10 cellular contexts compared by ENCODE assay signal in the genomic region with DNA sequence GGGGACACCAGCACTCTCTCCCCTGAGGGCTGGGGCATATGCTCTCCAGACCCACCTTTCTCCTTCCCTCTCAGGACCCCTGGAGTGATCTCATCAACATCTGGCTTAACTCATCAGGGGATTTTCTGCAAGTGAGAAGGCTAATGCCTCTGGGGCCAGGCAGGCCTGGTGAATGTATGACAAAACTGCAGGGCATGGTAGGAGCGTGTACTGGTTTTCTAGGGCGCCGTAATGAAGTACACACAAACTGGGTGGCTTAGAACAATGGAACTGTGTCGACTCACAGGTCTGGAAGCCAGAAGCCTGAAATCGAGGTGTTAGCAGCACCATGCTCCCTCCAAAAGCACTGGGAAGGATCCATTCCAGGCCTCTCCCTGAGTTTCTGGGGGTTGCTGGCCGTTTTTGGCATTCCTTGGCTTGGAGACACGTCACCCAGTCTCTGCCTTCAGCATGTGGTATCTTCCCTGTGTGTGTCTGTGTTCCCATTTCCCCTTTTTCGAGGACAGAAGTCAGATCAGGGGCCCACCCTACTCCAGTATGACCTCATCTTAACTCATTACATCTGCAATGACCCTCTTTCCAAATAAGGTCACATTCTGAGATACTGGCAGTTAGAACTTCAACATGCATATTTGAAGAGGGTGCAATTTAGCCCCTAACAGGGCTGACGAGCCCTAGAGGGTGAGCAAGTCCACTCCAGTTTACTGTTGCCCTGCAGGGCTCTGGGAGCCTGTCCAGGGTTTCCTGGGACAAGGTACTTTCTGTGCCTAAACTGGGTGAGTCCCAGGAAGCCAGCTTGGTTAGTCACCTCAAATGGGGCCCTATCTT. TPM values are rescaled to one million over a fixed set of nuclear protein-coding genes. Genes with fewer than 3 reads are reported as not detected.
DNase-seq lines count a peak whose midpoint lies in the region; ATAC-seq and TF ChIP-seq lines count a peak whose summit lies in the region.
"Had no signal": no experiment of that assay in that cellular context is flagged by ENCODE, and none has a peak within 500 bp of the region (broad histone marks: within the 10 kb centered on the region; RNA-seq: fewer than 3 reads in every experiment).

No MANE protein-coding gene starts in this region.

- no peaks in the 10 kb centered on the region for H3K9me2 ChIP-seq in SK-N-SH

- CTCF ChIA-PET in SK-N-SH (lab: Yijun Ruan, JAX), result no interaction called here

- H4K20me1 ChIP-seq in SK-N-SH (ENCODE audit: insufficient read depth), result no peaks in the 10 kb centered on the region

- no peak for TF ChIP-seq POLR2A in spleen (IDR thresholded peaks at IDR 0.05)

- TF ChIP-seq RAD21 in SK-N-SH (IDR thresholded peaks at IDR 0.05; ENCODE audit: low read length), result no peak

- intact Hi-C loops in spleen (cut with DNase I; ENCODE audit: low total_unique reads), result no loop called here

- H3K4me3 ChIP-seq in SK-N-SH (ENCODE audit: low read depth in 2 of 2, low read length in 1 of 2), result no peak overlapping the region
- H3K4me3 ChIP-seq in spleen, result no peak overlapping the region
- H3K4me3 ChIP-seq: body of pancreas had no signal

- no peaks in the 10 kb centered on the region for H3K9me3 ChIP-seq in SK-N-SH
- no peaks in the 10 kb centered on the region for H3K9me3 ChIP-seq in spleen
- H3K9me3 ChIP-seq: body of pancreas had no signal

- H3K79me2 ChIP-seq in SK-N-SH (ENCODE audit: insufficient read depth), result no peaks in the 10 kb centered on the region

- no peak overlapping the region for H2AFZ ChIP-seq in SK-N-SH (ENCODE audit: low read depth)

- DNase-seq in SK-N-SH (peak; percentile 55), SKM-1 treated with dmso at 0.1 percent for 144 hours (lab: John Stamatoyannopoulos, UW; ENCODE audit: unreplicated experiment) (peak; percentile 84), glomerular visceral epithelial cell (ENCODE audit: extremely low spot score) (peak; percentile 20), spleen (no peak), activated gamma-delta T cell (lab: John Stamatoyannopoulos, UW) (no peak), DMS53 treated with DMSO at 0.1 percent for 48 hours (lab: John Stamatoyannopoulos, UW; ENCODE audit: unreplicated experiment) (no peak), NCI-H2196 treated with DMSO at 0.1 percent for 48 hours (lab: John Stamatoyannopoulos, UW; ENCODE audit: unreplicated experiment) (no peak)
- DNase-seq: 8988T had no signal

- no peak overlapping the region for H3K4me2 ChIP-seq in SK-N-SH

- H3K4me1 ChIP-seq in SK-N-SH (ENCODE audit: control insufficient read depth in 1 of 2, insufficient read depth in 2 of 2, low read depth in 1 of 2, low read length in 1 of 2) (peaks cover 0 to 4% of the 10 kb centered on the region in 2 experiments; a peak in 1 of 4 replicates), spleen (peaks cover 30 to 82% (median 75%) of the 10 kb centered on the region in 6 donors)
- H3K4me1 ChIP-seq: body of pancreas had no signal

- WGBS in SK-N-SH (ENCODE audit: low lambda C conversion rate), result 71% methylated on average over 9 of the region's 9 CpGs
- WGBS in spleen, 5 donors, result 48 to 64% (median 53%) methylated on average over 9 of the region's 9 CpGs

- no peak for ATAC-seq in SK-N-SH treated with all-trans-retinoic acid at 6 μM for 48 hours
- ATAC-seq: body of pancreas had no signal

- H3F3A ChIP-seq in SK-N-SH (replicated peaks; ENCODE audit: insufficient read depth), result no peaks in the 10 kb centered on the region

- H3K36me3 ChIP-seq in SK-N-SH (replicated peaks in 1 of 2; ENCODE audit: control insufficient read depth in 1 of 2, insufficient read depth in 2 of 2, low read length in 1 of 2) (no peaks in the 10 kb centered on the region), spleen (no peaks in the 10 kb centered on the region)

- no peak overlapping the region for H3K9ac ChIP-seq in SK-N-SH

- POLR2A ChIA-PET in SK-N-SH (lab: Yijun Ruan, JAX), result no interaction called here

- H3K27ac ChIP-seq in SK-N-SH (ENCODE audit: low read depth in 2 of 2, low read length in 1 of 2) (no peak overlapping the region), spleen (peak overlapping the region in 6 of 8 donors; percentile 27 to 82 (median 66))

- no peak for TF ChIP-seq EP300 in SK-N-SH (IDR thresholded peaks at IDR 0.05; ENCODE audit: borderline replicate concordance in 1 of 2, low read depth in 1 of 2, low read length in 1 of 2)

- H3K27me3 ChIP-seq in SK-N-SH (ENCODE audit: insufficient read depth), result no peaks in the 10 kb centered on the region
- no peaks in the 10 kb centered on the region for H3K27me3 ChIP-seq in spleen (replicated peaks in 1 of 7)
- H3K27me3 ChIP-seq: body of pancreas had no signal

- TF ChIP-seq CTCF in SK-N-SH (IDR thresholded peaks at IDR 0.05) (no peak), spleen (IDR thresholded peaks at IDR 0.05 in 8 of 11, conservative IDR thresholded peaks at IDR 0.05 in 3 of 11) (no peak)

TF ChIP-seq in SK-N-SH, 30 proteins besides CTCF, POLR2A, EP300 and RAD21 (continues in another document):
- no peak for TF ChIP-seq EZH2phosphoT487 (IDR thresholded peaks at IDR 0.05; ENCODE audit: borderline replicate concordance, low read depth)
- TF ChIP-seq, protein P1, sequence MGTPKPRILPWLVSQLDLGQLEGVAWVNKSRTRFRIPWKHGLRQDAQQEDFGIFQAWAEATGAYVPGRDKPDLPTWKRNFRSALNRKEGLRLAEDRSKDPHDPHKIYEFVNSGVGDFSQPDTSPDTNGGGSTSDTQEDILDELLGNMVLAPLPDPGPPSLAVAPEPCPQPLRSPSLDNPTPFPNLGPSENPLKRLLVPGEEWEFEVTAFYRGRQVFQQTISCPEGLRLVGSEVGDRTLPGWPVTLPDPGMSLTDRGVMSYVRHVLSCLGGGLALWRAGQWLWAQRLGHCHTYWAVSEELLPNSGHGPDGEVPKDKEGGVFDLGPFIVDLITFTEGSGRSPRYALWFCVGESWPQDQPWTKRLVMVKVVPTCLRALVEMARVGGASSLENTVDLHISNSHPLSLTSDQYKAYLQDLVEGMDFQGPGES (IDR thresholded peaks at IDR 0.05; ENCODE audit: low read depth, low read length), result no peak
- TF ChIP-seq TEAD4 (IDR thresholded peaks at IDR 0.05; ENCODE audit: borderline replicate concordance, insufficient read depth), result no peak
- TF ChIP-seq, protein P2, sequence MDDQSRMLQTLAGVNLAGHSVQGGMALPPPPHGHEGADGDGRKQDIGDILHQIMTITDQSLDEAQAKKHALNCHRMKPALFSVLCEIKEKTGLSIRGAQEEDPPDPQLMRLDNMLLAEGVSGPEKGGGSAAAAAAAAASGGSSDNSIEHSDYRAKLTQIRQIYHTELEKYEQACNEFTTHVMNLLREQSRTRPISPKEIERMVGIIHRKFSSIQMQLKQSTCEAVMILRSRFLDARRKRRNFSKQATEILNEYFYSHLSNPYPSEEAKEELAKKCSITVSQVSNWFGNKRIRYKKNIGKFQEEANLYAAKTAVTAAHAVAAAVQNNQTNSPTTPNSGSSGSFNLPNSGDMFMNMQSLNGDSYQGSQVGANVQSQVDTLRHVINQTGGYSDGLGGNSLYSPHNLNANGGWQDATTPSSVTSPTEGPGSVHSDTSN (IDR thresholded peaks at IDR 0.05), result no peak
- no peak for TF ChIP-seq RFX5 (IDR thresholded peaks at IDR 0.05; ENCODE audit: low read length)
- no peak for TF ChIP-seq FOSL2 (IDR thresholded peaks at IDR 0.05; ENCODE audit: borderline replicate concordance, low read depth)
- TF ChIP-seq POLR2AphosphoS5 (IDR thresholded peaks at IDR 0.05; ENCODE audit: low read depth, low read length), result no peak
- TF ChIP-seq, protein P3, sequence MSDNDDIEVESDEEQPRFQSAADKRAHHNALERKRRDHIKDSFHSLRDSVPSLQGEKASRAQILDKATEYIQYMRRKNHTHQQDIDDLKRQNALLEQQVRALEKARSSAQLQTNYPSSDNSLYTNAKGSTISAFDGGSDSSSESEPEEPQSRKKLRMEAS (IDR thresholded peaks at IDR 0.05; ENCODE audit: low read depth), result no peak
- no peak for TF ChIP-seq RCOR1 (IDR thresholded peaks at IDR 0.05; ENCODE audit: low read length)

TF ChIP-seq in SK-N-SH treated with all-trans-retinoic acid at 6 μM for 48 hours, 23 proteins besides CTCF, POLR2A, EP300 and RAD21 (continues in another document):
- no peak for TF ChIP-seq ZNF565 (CRISPR knock-in tag; conservative IDR thresholded peaks at IDR 0.05; ENCODE audit: low read depth)
- no peak for TF ChIP-seq TCF4 (CRISPR knock-in tag; IDR thresholded peaks at IDR 0.05; ENCODE audit: borderline replicate concordance)
- TF ChIP-seq RARB (CRISPR knock-in tag; IDR thresholded peaks at IDR 0.05), result no peak
- no peak for TF ChIP-seq TOX (CRISPR knock-in tag; IDR thresholded peaks at IDR 0.05; ENCODE audit: borderline replicate concordance)
- no peak for TF ChIP-seq ZFP3 (CRISPR knock-in tag; IDR thresholded peaks at IDR 0.05)
- TF ChIP-seq BACH2 (CRISPR knock-in tag; IDR thresholded peaks at IDR 0.05; ENCODE audit: borderline replicate concordance), result no peak
- TF ChIP-seq, protein P4, sequence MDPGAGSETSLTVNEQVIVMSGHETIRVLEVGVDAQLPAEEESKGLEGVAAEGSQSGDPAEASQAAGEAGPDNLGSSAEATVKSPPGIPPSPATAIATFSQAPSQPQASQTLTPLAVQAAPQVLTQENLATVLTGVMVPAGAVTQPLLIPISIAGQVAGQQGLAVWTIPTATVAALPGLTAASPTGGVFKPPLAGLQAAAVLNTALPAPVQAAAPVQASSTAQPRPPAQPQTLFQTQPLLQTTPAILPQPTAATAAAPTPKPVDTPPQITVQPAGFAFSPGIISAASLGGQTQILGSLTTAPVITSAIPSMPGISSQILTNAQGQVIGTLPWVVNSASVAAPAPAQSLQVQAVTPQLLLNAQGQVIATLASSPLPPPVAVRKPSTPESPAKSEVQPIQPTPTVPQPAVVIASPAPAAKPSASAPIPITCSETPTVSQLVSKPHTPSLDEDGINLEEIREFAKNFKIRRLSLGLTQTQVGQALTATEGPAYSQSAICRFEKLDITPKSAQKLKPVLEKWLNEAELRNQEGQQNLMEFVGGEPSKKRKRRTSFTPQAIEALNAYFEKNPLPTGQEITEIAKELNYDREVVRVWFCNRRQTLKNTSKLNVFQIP (CRISPR knock-in tag; IDR thresholded peaks at IDR 0.05; ENCODE audit: borderline replicate concordance, low read depth), result no peak
- TF ChIP-seq ARNTL (CRISPR knock-in tag; IDR thresholded peaks at IDR 0.05; ENCODE audit: borderline replicate concordance, low read depth), result no peak

RNA-seq across cellular contexts. Expression of a gene that starts 45.5 kb away (rescaled TPM):
- polyA plus RNA-seq in SK-N-SH (2012; rRNA removed) (15.7 and 18.7 TPM in 2 replicates), spleen (10 to 100 TPM; 24.4 to 42.0 (median 29.8) TPM)
- polyA plus RNA-seq in SK-N-SH (2012; cell fraction: cytosol; rRNA removed), result 24.9 and 27.9 TPM in 2 replicates
- 15.2 and 23.1 TPM in 2 replicates for polyA plus RNA-seq in SK-N-SH (2012; cell fraction: nucleus; rRNA removed)
- 100 to 1,000 TPM in 3 of 7 donors, 10 to 100 TPM in 4; 74.8 to 120 (median 85.1) TPM for total RNA-seq in spleen

Comparison
In these comparisons a context has a peak if more than half of its experiments do, and no peak if none do; other contexts are left out.
1. DNase-seq: peak in SK-N-SH (single experiment), SKM-1 treated with dmso at 0.1 percent for 144 hours (single experiment) and glomerular visceral epithelial cell (single experiment); none in spleen (single experiment), activated gamma-delta T cell (single experiment), DMS53 treated with DMSO at 0.1 percent for 48 hours (single experiment) and NCI-H2196 treated with DMSO at 0.1 percent for 48 hours (single experiment).
2. H3K27ac ChIP-seq: peak in spleen (6 of 8); none in SK-N-SH (0 of 2).